12 cellular contexts compared by ENCODE assay signal in the genomic region with DNA sequence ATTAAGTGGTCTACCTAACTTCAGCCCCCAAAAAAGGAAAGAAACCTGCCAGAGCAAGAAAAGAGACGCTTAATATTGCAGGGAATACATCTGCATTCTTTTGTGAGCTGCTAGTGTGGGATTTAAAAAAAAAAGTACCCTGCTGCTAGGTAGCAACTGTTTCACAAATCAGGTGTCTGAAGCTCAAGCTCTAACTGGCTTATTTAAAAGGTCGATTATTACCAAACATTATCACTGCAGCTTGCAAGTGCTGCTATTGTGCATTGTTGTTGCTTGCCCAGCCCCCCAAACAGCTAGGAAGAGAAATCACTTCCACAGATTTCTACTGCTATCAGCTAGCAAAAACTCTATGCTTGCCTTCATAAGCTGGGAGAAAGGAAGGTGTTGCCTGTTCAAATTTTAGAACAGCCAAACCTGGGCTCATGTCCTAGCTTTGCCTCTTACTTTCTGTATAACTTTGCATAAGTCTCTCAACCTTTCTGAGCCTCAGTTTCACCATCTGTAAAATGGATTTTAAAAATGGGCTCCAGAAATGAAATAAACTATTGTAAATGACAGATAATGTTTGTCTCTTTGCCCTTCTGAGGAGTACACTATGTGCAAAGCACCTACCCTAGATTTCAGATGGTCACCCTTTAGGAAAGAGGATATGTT.
DNase-seq lines count a peak whose midpoint lies in the region; ATAC-seq and TF ChIP-seq lines count a peak whose summit lies in the region.
"Had no signal": no experiment of that assay in that cellular context is flagged by ENCODE, and none has a peak within 500 bp of the region (broad histone marks: within the 10 kb centered on the region; RNA-seq: fewer than 3 reads in every experiment).

No MANE protein-coding gene starts in this region.

- peak overlapping the region; percentile 45; the same call in 1 of the 2 replicates for H3K4me3 ChIP-seq in BLaER1
- no peak overlapping the region for H3K4me3 ChIP-seq in MM.1S (ENCODE audit: low read length)

- CTCF ChIA-PET in HEK293T (lab: Yijun Ruan, JAX) = no interaction called here

- H3K27me3 ChIP-seq in BLaER1 (no peaks in the 10 kb centered on the region), MM.1S (replicated peaks; ENCODE audit: insufficient read depth, low read length) (no peaks in the 10 kb centered on the region)

- H3K9me3 ChIP-seq in BLaER1 (no peaks in the 10 kb centered on the region), MM.1S (replicated peaks; ENCODE audit: insufficient read depth, low read length) (no peaks in the 10 kb centered on the region)

- H3K4me1 ChIP-seq in BLaER1 (peaks cover 28% of the 10 kb centered on the region), MM.1S (ENCODE audit: low read length) (no peaks in the 10 kb centered on the region)

- TF ChIP-seq CTCF in MM.1S (IDR thresholded peaks at IDR 0.05; ENCODE audit: low read length) = no peak

- no peaks in the 10 kb centered on the region for H3F3A ChIP-seq in MM.1S (ENCODE audit: insufficient read depth, low read length)

- peak; percentile 68 for DNase-seq in SK-MEL-5 (ENCODE audit: low read depth, low spot score)
- DNase-seq in kidney tubule cell (ENCODE audit: low spot score) = peak; percentile 5
- peak; percentile 60 for DNase-seq in pons (ENCODE audit: low spot score)
- no peak for DNase-seq in stimulated activated naive CD4-positive, alpha-beta T cell treated with Interleukin-2 at 50 U/mL for 16 hours (lab: John Stamatoyannopoulos, UW)
- DNase-seq in MM.1S = no peak
- no peak for DNase-seq in HEK293T (ENCODE audit: extremely low spot score)
- no peak for DNase-seq in stimulated activated naive CD8-positive, alpha-beta T cell treated with anti-CD3 and anti-CD28 coated beads, Interleukin-15, Interleukin-2, amounts not matched to agents 100 U/mL and 50 U/mL, for 24 hours
- DNase-seq: Caco-2; naive thymus-derived CD8-positive, alpha-beta T cell; NCI-H1417 treated with DMSO at 0.1 percent for 48 hours; SHP77 had no signal

- in situ Hi-C loops in SK-MEL-5 (cut with HindIII; ENCODE audit: low pct_unique_long_range_greater_than_20kb, low sequenced_read_pairs) = no loop called here

- no peaks in the 10 kb centered on the region for H3K79me2 ChIP-seq in MM.1S (ENCODE audit: low read length)

- no peaks in the 10 kb centered on the region for H3K9me2 ChIP-seq in MM.1S (replicated peaks; ENCODE audit: insufficient read depth, low read length)

- H3K27ac ChIP-seq in BLaER1 (peak overlapping the region; percentile 70), MM.1S (ENCODE audit: low read length) (no peak overlapping the region)

- POLR2A ChIA-PET in HEK293T (lab: Yijun Ruan, JAX) = no interaction called here

- H3K9ac ChIP-seq in BLaER1 (peak overlapping the region; percentile 70; the same call in 1 of the 2 replicates), MM.1S (ENCODE audit: low read length) (no peak overlapping the region)

- no peaks in the 10 kb centered on the region for H3K36me3 ChIP-seq in BLaER1
- no peaks in the 10 kb centered on the region for H3K36me3 ChIP-seq in MM.1S (replicated peaks; ENCODE audit: insufficient read depth, low read length)

- no peak for ATAC-seq in stimulated activated naive CD8-positive, alpha-beta T cell treated with anti-CD3 and anti-CD28 coated beads, Interleukin-15, Interleukin-2, amounts not matched to agents 100 U/mL and 50 U/mL, for 24 hours
- ATAC-seq: naive thymus-derived CD8-positive, alpha-beta T cell had no signal

- H2AFZ ChIP-seq in MM.1S (ENCODE audit: low read length) = no peak overlapping the region

- H4K20me1 ChIP-seq in BLaER1 (peaks cover 15% of the 10 kb centered on the region; the same call in 1 of the 2 replicates), MM.1S (ENCODE audit: insufficient read depth, low read length) (no peaks in the 10 kb centered on the region)

- H3K4me2 ChIP-seq in BLaER1 (peak overlapping the region; percentile 77), MM.1S (ENCODE audit: low read depth, low read length) (no peak overlapping the region)

TF ChIP-seq in HEK293T, 16 proteins besides CTCF, POLR2A, EP300 and RAD21:
- TF ChIP-seq ZNF384 (IDR thresholded peaks at IDR 0.05) (no peak), ARNT (IDR thresholded peaks at IDR 0.05) (no peak)
TF ChIP-seq in HEK293T: peak in this region for 0.

Comparison
In these comparisons a context has a peak if more than half of its experiments do, and no peak if none do; other contexts are left out.
1. DNase-seq: peak in SK-MEL-5 (single experiment), kidney tubule cell (single experiment) and pons (single experiment); none in stimulated activated naive CD4-positive, alpha-beta T cell treated with Interleukin-2 at 50 U/mL for 16 hours (single experiment), MM.1S (single experiment), HEK293T (single experiment) and stimulated activated naive CD8-positive, alpha-beta T cell treated with anti-CD3 and anti-CD28 coated beads, Interleukin-15, Interleukin-2, amounts not matched to agents 100 U/mL and 50 U/mL, for 24 hours (single experiment).